ENCODE assay signal across 24 cellular contexts in genomic region chr15:94265009-94265408, GRCh38. TPM values are rescaled to one million over a fixed set of nuclear protein-coding genes. Genes with fewer than 3 reads are reported as not detected.
DNase-seq lines count a peak whose midpoint lies in the region; ATAC-seq and TF ChIP-seq lines count a peak whose summit lies in the region.
"Had no signal": no experiment of that assay in that cellular context is flagged by ENCODE, and none has a peak within 500 bp of the region (broad histone marks: within the 10 kb centered on the region; RNA-seq: fewer than 3 reads in every experiment).

No MANE protein-coding gene starts in this region.

- H3K9ac ChIP-seq in IMR-90 (ENCODE audit: low read depth, low read length) (no peak overlapping the region), colonic mucosa (ENCODE audit: low read depth in 2 of 2, low read length in 2 of 2) (no peak overlapping the region)

- H2BK15ac ChIP-seq in IMR-90 (ENCODE audit: low read depth, low read length) = no peak overlapping the region

- H4K5ac ChIP-seq in IMR-90 (ENCODE audit: low read depth, low read length) = no peak overlapping the region

- no peak overlapping the region for H3K4me3 ChIP-seq in IMR-90 (ENCODE audit: insufficient read depth, low read depth, low read length)
- H3K4me3 ChIP-seq in neutrophil (ENCODE audit: low read depth in 1 of 2, low read length in 1 of 2) = no peak overlapping the region
- H3K4me3 ChIP-seq in colonic mucosa = no peak overlapping the region
- H3K4me3 ChIP-seq: PC-9, right atrium auricular region, SJSA1 had no signal

- H3K79me1 ChIP-seq in IMR-90 (ENCODE audit: low read depth in 1 of 2, low read length in 2 of 2) = peaks cover 4 to 16% of the 10 kb centered on the region in 2 experiments; a peak in 1 of 4 replicates

- H3K9me3 ChIP-seq in IMR-90 (ENCODE audit: control insufficient read depth, insufficient read depth, low read length) (no peaks in the 10 kb centered on the region), neutrophil (no peaks in the 10 kb centered on the region), colonic mucosa (no peaks in the 10 kb centered on the region)
- H3K9me3 ChIP-seq: right atrium auricular region, SJSA1 had no signal

- POLR2A ChIA-PET in IMR-90 (lab: Charles Lee; ENCODE audit: unreplicated experiment) = no interaction called here

- no peak overlapping the region; the same call in 1 of the 2 replicates for H3K18ac ChIP-seq in IMR-90 (ENCODE audit: low read depth, low read length)

- H3K27ac ChIP-seq in IMR-90 (ENCODE audit: insufficient read depth, low read length) = no peak overlapping the region
- H3K27ac ChIP-seq in epithelial cell of prostate = peak overlapping the region; percentile 28
- H3K27ac ChIP-seq in neutrophil = peak overlapping the region; percentile 9
- no peak overlapping the region for H3K27ac ChIP-seq in colonic mucosa
- H3K27ac ChIP-seq: PC-9, right atrium auricular region, SJSA1 had no signal

- TF ChIP-seq CTCF in IMR-90 (conservative IDR thresholded peaks at IDR 0.05; ENCODE audit: low read depth, low read length) (no peak), neutrophil (IDR thresholded peaks at IDR 0.05) (no peak), colonic mucosa (IDR thresholded peaks at IDR 0.05) (no peak)

- ATAC-seq in IMR-90 (ENCODE audit: low read depth) = peak; percentile 24
- ATAC-seq: left ventricle myocardium superior had no signal

- H3K4ac ChIP-seq in IMR-90 (ENCODE audit: low read depth, low read length) = no peak overlapping the region

- 0 out of 2 replicates have a peak overlapping the region, but pooled peaks have one; percentile 1 for H3K14ac ChIP-seq in IMR-90 (replicated peaks; ENCODE audit: low read depth, low read length)

- no CpG with 5 or more reads among the region's 4 CpGs for WGBS in IMR-90 (ENCODE audit: extremely low coverage in 2 of 2, insufficient read length in 1 of 2), 2 experiments

- H3K23ac ChIP-seq in IMR-90 (ENCODE audit: low read depth, low read length) = no peak overlapping the region

- H4K8ac ChIP-seq in IMR-90 (ENCODE audit: low read depth in 2 of 2, low read length in 2 of 2) = no peak overlapping the region

- no peak overlapping the region for H4K91ac ChIP-seq in IMR-90 (ENCODE audit: insufficient read depth, low read depth, low read length)

- no peak overlapping the region for H2AK9ac ChIP-seq in IMR-90 (replicated peaks; ENCODE audit: low read depth, low read length, poor library complexity)

- H2AK5ac ChIP-seq in IMR-90 (ENCODE audit: low read depth, low read length) = no peak overlapping the region

- in situ Hi-C loops in IMR-90 (cut with MboI; ENCODE audit: low sequenced_read_pairs) = no loop called here

- peaks cover 7% of the 10 kb centered on the region for H3K4me1 ChIP-seq in IMR-90 (ENCODE audit: control insufficient read depth, insufficient read depth, low read length)
- peaks cover 17 to 27% of the 10 kb centered on the region in 2 experiments for H3K4me1 ChIP-seq in neutrophil (ENCODE audit: control insufficient read depth in 1 of 2, insufficient read depth in 1 of 2, low read depth in 1 of 2, low read length in 1 of 2)
- no peaks in the 10 kb centered on the region for H3K4me1 ChIP-seq in colonic mucosa
- H3K4me1 ChIP-seq: right atrium auricular region had no signal

- peak overlapping the region; percentile 56; the same call in 1 of the 2 replicates for H2BK20ac ChIP-seq in IMR-90 (ENCODE audit: low read depth, low read length)

- no peak for TF ChIP-seq RAD21 in IMR-90 (IDR thresholded peaks at IDR 0.05; ENCODE audit: low read length)

- peaks cover 8% of the 10 kb centered on the region for H3K9me1 ChIP-seq in IMR-90 (ENCODE audit: insufficient read depth, low read length)

- H2AFZ ChIP-seq in IMR-90 (replicated peaks; ENCODE audit: low read length, poor library complexity) = no peak overlapping the region
- H2AFZ ChIP-seq: PC-9 had no signal

- no peak for TF ChIP-seq POLR2A in IMR-90 (IDR thresholded peaks at IDR 0.05; ENCODE audit: low read depth, low read length)

- CTCF ChIA-PET in IMR-90 (lab: Yijun Ruan, JAX) = no interaction called here

- intact Hi-C loops in IMR-90 (cut with micrococcal nuclease) (no loop called here), colonic mucosa (cut with DNase I) (no loop called here)

- peaks cover 1% of the 10 kb centered on the region; the same call in 1 of the 2 replicates for H3K36me3 ChIP-seq in IMR-90 (ENCODE audit: control insufficient read depth, insufficient read depth, low read length)
- peaks cover 9% of the 10 kb centered on the region for H3K36me3 ChIP-seq in neutrophil
- H3K36me3 ChIP-seq in colonic mucosa = no peaks in the 10 kb centered on the region
- H3K36me3 ChIP-seq: right atrium auricular region, SJSA1 had no signal

- DNase-seq in IMR-90 (peak; percentile 55), RPMI7951 (ENCODE audit: low read depth) (peak; percentile 81), epithelial cell of prostate (ENCODE audit: low read depth, low spot score) (peak; percentile 18), NCI-H146 treated with DMSO at 0.1 percent for 48 hours (lab: John Stamatoyannopoulos, UW; ENCODE audit: unreplicated experiment) (no peak), NCI-H2227 treated with DMSO at 0.1 percent for 48 hours (lab: John Stamatoyannopoulos, UW) (no peak), colonic mucosa (no peak)
- no peak for DNase-seq in activated naive CD4-positive, alpha-beta T cell treated with anti-CD3 and anti-CD28 coated beads, Interleukin-2, amount 50 U/mL, for 16 hours
- DNase-seq: activated CD4-positive, alpha-beta memory T cell treated with anti-CD3 and anti-CD28 coated beads, Interleukin-2, amount 10 ng/mL, durations not matched to agents 7 days and 5 days; activated T-cell treated with anti-CD3 and anti-CD28 coated beads for 4 hours; CD8-positive, alpha-beta memory T cell; DMS79 treated with DMSO at 0.1 percent for 48 hours; effector memory CD4-positive, alpha-beta T cell; H9; head of caudate nucleus; left ventricle myocardium superior; NCI-H146; NCI-H2171 treated with DMSO at 0.1 percent for 48 hours; NCI-H82; occipital lobe; PC-9; stimulated activated CD8-positive, alpha-beta memory T cell treated with anti-CD3 and anti-CD28 coated beads, Interleukin-4, amount 100 ng/mL, for 48 hours had no signal

- no peaks in the 10 kb centered on the region for H3K27me3 ChIP-seq in IMR-90 (ENCODE audit: control insufficient read depth, insufficient read depth, low read length)
- no peaks in the 10 kb centered on the region for H3K27me3 ChIP-seq in neutrophil
- no peaks in the 10 kb centered on the region for H3K27me3 ChIP-seq in colonic mucosa
- H3K27me3 ChIP-seq: right atrium auricular region, SJSA1 had no signal

- peak overlapping the region; percentile 49; the same call in 1 of the 2 replicates for H3K4me2 ChIP-seq in IMR-90 (ENCODE audit: low read depth, low read length)
- H3K4me2 ChIP-seq: PC-9 had no signal

- H2BK5ac ChIP-seq in IMR-90 (ENCODE audit: low read depth, low read length, poor library complexity, severe bottlenecking) = peak overlapping the region; percentile 33

- no peak overlapping the region for H3K56ac ChIP-seq in IMR-90 (ENCODE audit: extremely low read depth, insufficient read depth, low read length)

- no peak overlapping the region for H2BK120ac ChIP-seq in IMR-90 (ENCODE audit: low read depth, low read length)

- dilution Hi-C loops in IMR-90 (cut with HindIII; ENCODE audit: low sequenced_read_pairs, unreplicated experiment) = no loop called here

- H4K20me1 ChIP-seq in IMR-90 (ENCODE audit: insufficient read depth, low read length) = no peaks in the 10 kb centered on the region

- no TSS peak for BruUV-seq in IMR-90 (replicated peaks; lab: Mats Ljungman, UMichigan)

TF ChIP-seq in IMR-90, 13 proteins besides CTCF, POLR2A, EP300 and RAD21:
- TF ChIP-seq RCOR1 (IDR thresholded peaks at IDR 0.05; ENCODE audit: insufficient replicate concordance, low read length) = no peak
- no peak for TF ChIP-seq BHLHE40 (IDR thresholded peaks at IDR 0.05; ENCODE audit: low read depth, low read length)
- peak; percentile 70 for TF ChIP-seq CEBPB (IDR thresholded peaks at IDR 0.05; ENCODE audit: low read depth, low read length)
- TF ChIP-seq USF2 (IDR thresholded peaks at IDR 0.05; ENCODE audit: low read depth, low read length) = no peak

RNA-seq across cellular contexts. Expression of gene MCTP2, which starts 33.6 kb away (rescaled TPM):
- 8.6 and 9.9 TPM in 2 replicates for total RNA-seq in IMR-90 (2012; rRNA removed)
- 5.1 and 6.6 TPM in 2 replicates for polyA plus RNA-seq in IMR-90 (2012; rRNA removed)
- polyA plus RNA-seq in IMR-90 (2012; cell fraction: cytosol; rRNA removed) = 1.4 and 2.7 TPM in 2 replicates
- polyA plus RNA-seq in IMR-90 (2012; cell fraction: nucleus; rRNA removed; ENCODE audit: low replicate concordance) = 6.9 and 16.5 TPM in 2 replicates
- total RNA-seq in RPMI7951 (2014; rRNA removed; shearing (Covaris generic)) = 26.5 and 39.5 TPM in 2 replicates
- total RNA-seq in colonic mucosa = 10 to 100 TPM; 56.4 to 88.3 TPM

Comparison
In these comparisons a context has a peak if more than half of its experiments do, and no peak if none do; other contexts are left out.
1. DNase-seq: peak in IMR-90 (single experiment), RPMI7951 (single experiment) and epithelial cell of prostate (single experiment); none in NCI-H146 treated with DMSO at 0.1 percent for 48 hours (single experiment), activated naive CD4-positive, alpha-beta T cell treated with anti-CD3 and anti-CD28 coated beads, Interleukin-2, amount 50 U/mL, for 16 hours (single experiment), NCI-H2227 treated with DMSO at 0.1 percent for 48 hours (single experiment) and colonic mucosa (single experiment).
2. H3K27ac ChIP-seq: peak in epithelial cell of prostate (single experiment) and neutrophil (single experiment); none in IMR-90 (single experiment) and colonic mucosa (single experiment).